Comparison of ENCODE assay signal across 11 cellular contexts in the genomic region with DNA sequence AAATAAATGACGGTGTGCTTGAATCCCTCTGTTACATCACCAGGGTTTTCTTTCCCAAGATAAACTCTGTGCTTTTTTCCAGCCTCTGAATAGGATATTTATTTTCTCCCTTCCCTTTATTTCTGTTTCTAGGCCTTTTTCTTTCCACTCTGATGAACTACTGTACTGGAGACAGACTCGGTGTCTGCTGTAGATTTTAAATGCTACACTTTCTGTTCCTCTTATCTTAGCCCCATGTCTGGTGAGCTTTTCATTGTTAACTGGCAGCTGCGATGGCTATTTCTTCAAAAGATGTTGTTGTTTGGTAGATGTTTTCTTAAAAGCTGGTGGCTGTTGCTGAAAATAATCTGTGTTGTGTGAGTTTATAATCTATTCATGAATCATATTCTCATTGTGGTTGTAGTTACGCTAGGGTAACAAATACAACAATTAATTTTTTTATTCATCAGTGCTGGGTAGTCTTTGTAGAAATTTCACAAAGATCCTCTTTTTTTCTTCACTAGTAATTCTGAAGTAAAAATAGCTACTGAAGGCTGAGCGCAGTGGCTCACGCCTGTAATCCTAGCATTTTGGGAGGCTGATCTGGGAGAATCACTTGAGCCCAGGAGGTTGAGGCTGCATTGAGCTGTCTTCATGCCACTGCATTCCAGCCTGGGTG. TPM values are rescaled to one million over a fixed set of nuclear protein-coding genes. Genes with fewer than 3 reads are reported as not detected.
DNase-seq lines count a peak whose midpoint lies in the region; ATAC-seq and TF ChIP-seq lines count a peak whose summit lies in the region.
"Had no signal": no experiment of that assay in that cellular context is flagged by ENCODE, and none has a peak within 500 bp of the region (broad histone marks: within the 10 kb centered on the region; RNA-seq: fewer than 3 reads in every experiment).

No MANE protein-coding gene starts in this region.

- peaks cover 30% of the 10 kb centered on the region for H3K4me1 ChIP-seq in OCI-LY1 (ENCODE audit: insufficient read depth, low read length, severe bottlenecking)
- peaks cover 20 to 99% (median 56%) of the 10 kb centered on the region in 6 donors for H3K4me1 ChIP-seq in spleen

- H3K79me2 ChIP-seq in OCI-LY1 (ENCODE audit: insufficient read depth, low read length) = peaks cover 19% of the 10 kb centered on the region; the same call in 1 of the 2 replicates

- H3K9ac ChIP-seq in OCI-LY1 (ENCODE audit: low read length) = no peak overlapping the region

- no peak for DNase-seq in spleen
- DNase-seq in activated effector memory CD4-positive, alpha-beta T cell treated with anti-CD3 and anti-CD28 coated beads, Interleukin-2, amount 50 U/mL, for 16 hours = no peak
- no peak for DNase-seq in AML-193 (lab: John Stamatoyannopoulos, UW)
- no peak for DNase-seq in NCI-H2081 (lab: John Stamatoyannopoulos, UW)
- DNase-seq in immature natural killer cell = no peak

- 0 out of 2 replicates have a peak, but pooled peaks cover 5% of the 10 kb centered on the region for H3F3A ChIP-seq in OCI-LY1 (ENCODE audit: insufficient read depth, low read length)

- peaks cover 0 to 8% (median 0%) of the 10 kb centered on the region in 3 donors for H3K27me3 Mint-ChIP-seq in immature natural killer cell (ENCODE audit: low read depth in 3 of 3)

- no peaks in the 10 kb centered on the region for H3K27me3 ChIP-seq in OCI-LY1 (ENCODE audit: insufficient read depth, low read length)
- no peaks in the 10 kb centered on the region for H3K27me3 ChIP-seq in spleen (replicated peaks in 1 of 7)

- H3K36me3 Mint-ChIP-seq in immature natural killer cell = peaks cover 7 to 27% (median 13%) of the 10 kb centered on the region in 3 donors

- H4K20me1 ChIP-seq in OCI-LY1 (ENCODE audit: insufficient read depth, low read length) = 0 out of 2 replicates have a peak, but pooled peaks cover 2% of the 10 kb centered on the region

- peak; percentile 86 for ATAC-seq in GM19328 (IDR thresholded peaks at IDR 0.05; ENCODE audit: unreplicated experiment)
- peak; percentile 80 for ATAC-seq in HG02938 (IDR thresholded peaks at IDR 0.05; ENCODE audit: unreplicated experiment)
- ATAC-seq: K562 had no signal

- peak overlapping the region in 3 of 6 donors; percentile 11 to 25 (median 12) for H3K27ac Mint-ChIP-seq in immature natural killer cell

- peaks cover 45% of the 10 kb centered on the region for H3K36me3 ChIP-seq in OCI-LY1 (ENCODE audit: insufficient read depth, low read length)
- H3K36me3 ChIP-seq in spleen = peaks cover 0 to 63% (median 12%) of the 10 kb centered on the region in 6 donors

- TF ChIP-seq CTCF in OCI-LY1 (IDR thresholded peaks at IDR 0.05; ENCODE audit: low read length) (no peak), spleen (IDR thresholded peaks at IDR 0.05 in 8 of 11, conservative IDR thresholded peaks at IDR 0.05 in 3 of 11) (no peak)

- H3K4me3 Mint-ChIP-seq in immature natural killer cell = no peak overlapping the region

- 59 to 73% (median 65%) methylated on average over 6 of the region's 6 CpGs for WGBS in spleen, 5 donors

- no peaks in the 10 kb centered on the region for H3K9me3 Mint-ChIP-seq in immature natural killer cell

- no peak for TF ChIP-seq POLR2A in spleen (IDR thresholded peaks at IDR 0.05)

- intact Hi-C loops in spleen (cut with DNase I; ENCODE audit: low total_unique reads) = no loop called here

- peaks cover 47 to 78% of the 10 kb centered on the region in 2 donors for H3K4me1 Mint-ChIP-seq in immature natural killer cell

- no peaks in the 10 kb centered on the region for H3K9me2 ChIP-seq in OCI-LY1 (ENCODE audit: low read depth, low read length)

- H3K4me2 ChIP-seq in OCI-LY1 (ENCODE audit: low read length) = peak overlapping the region; percentile 16; the same call in 1 of the 2 replicates

- H2AFZ ChIP-seq in OCI-LY1 (ENCODE audit: low read length) = no peak overlapping the region

- H3K4me3 ChIP-seq in OCI-LY1 (ENCODE audit: low read depth, low read length, poor library complexity, severe bottlenecking) (no peak overlapping the region), spleen (no peak overlapping the region)
- H3K4me3 ChIP-seq: K562 had no signal

- H3K9me3 ChIP-seq in OCI-LY1 (ENCODE audit: low read length) = no peaks in the 10 kb centered on the region
- no peaks in the 10 kb centered on the region for H3K9me3 ChIP-seq in spleen

- H3K27ac ChIP-seq in OCI-LY1 (ENCODE audit: low read depth, low read length, poor library complexity, severe bottlenecking) (peak overlapping the region; percentile 72), spleen (peak overlapping the region in 7 of 8 donors; percentile 6 to 69 (median 54))

RNA-seq across cellular contexts. Expression of a gene that starts 15.6 kb away (rescaled TPM):
- total RNA-seq in spleen = not detected
- polyA plus RNA-seq in spleen (not detected), immature natural killer cell (1 to 10 TPM in 1 of 3 donors, not detected in 2; 6.3 TPM)
- total RNA-seq: K562, kidney epithelial cell, SK-MEL-5 had no signal
- polyA plus RNA-seq: K562 had no signal
